In the genomic region with DNA sequence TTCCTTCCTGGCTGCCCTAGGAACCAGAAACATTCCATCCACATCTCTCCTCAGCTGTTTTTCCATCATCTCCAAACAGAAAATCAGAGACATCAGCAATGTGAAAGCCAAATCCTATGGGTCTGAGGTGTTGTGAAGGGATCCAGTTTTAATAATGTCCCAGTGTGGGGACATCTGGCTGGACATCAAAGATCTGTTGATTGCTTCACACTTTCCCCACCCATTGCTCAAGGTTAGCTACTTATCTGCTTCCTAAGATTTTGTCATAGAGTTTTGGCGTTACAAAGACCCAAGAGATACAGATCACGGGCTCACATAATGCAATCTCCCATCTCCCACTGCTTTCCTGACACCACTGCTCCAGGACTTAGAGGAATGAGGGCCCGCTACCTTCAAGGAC, we compare ENCODE assay signal across 34 cellular contexts.
"Had no signal": no experiment of that assay in that cellular context is flagged by ENCODE, and none has a peak within 500 bp of the region (broad histone marks: within the 10 kb centered on the region; RNA-seq: fewer than 3 reads in every experiment).

No MANE protein-coding gene starts in this region.

- H3K36me3 ChIP-seq: adrenal gland, ascending aorta, breast epithelium, cardiac muscle cell, colonic mucosa, gastrocnemius medialis, heart left ventricle, WERI-Rb-1 had no signal

- H3K27ac Mint-ChIP-seq: activated B cell treated with CpG ODN at 0.5 μM for 24 hours; activated CD8-positive, alpha-beta T cell treated with anti-CD3 and anti-CD28 coated beads for 36 hours; activated naive CD8-positive, alpha-beta T cell; activated T-helper 17 cell treated with anti-CD3 and anti-CD28 coated beads, Interleukin-2, amount 50 U/mL, for 72 hours; brain; endodermal cell; T-helper 17 cell; T-helper 2 cell treated with Interferon-gamma antibody and Interleukin-4, amounts not matched to agents 5 μg/mL and 100 μg/mL, for 36 hours had no signal

- H3K27me3 ChIP-seq: adrenal gland, ascending aorta, breast epithelium, cardiac muscle cell, colonic mucosa, foreskin keratinocyte, gastrocnemius medialis, heart left ventricle had no signal

- H3K27ac ChIP-seq: ascending aorta, breast epithelium, cardiac muscle cell, colonic mucosa, foreskin keratinocyte, gastrocnemius medialis, heart left ventricle, WERI-Rb-1 had no signal

- H3K4me1 Mint-ChIP-seq: activated B cell treated with CpG ODN at 0.5 μM for 24 hours; activated T-helper 17 cell treated with anti-CD3 and anti-CD28 coated beads, Interleukin-2, amount 50 U/mL, for 72 hours; brain had no signal

- ATAC-seq: activated CD4-positive, CD25-positive, alpha-beta regulatory T cell treated with anti-CD3 and anti-CD28 coated beads, Interleukin-2, amount 50 U/mL, for 24 hours; activated CD8-positive, alpha-beta T cell treated with anti-CD3 and anti-CD28 coated beads for 36 hours; activated T-cell treated with anti-CD3 and anti-CD28 coated beads, Interleukin-2, amount 50 U/mL, for 4 hours; activated T-helper 17 cell treated with anti-CD3 and anti-CD28 coated beads, Interleukin-2, amount 50 U/mL, for 72 hours; esophagus mucosa; foreskin keratinocyte; gastrocnemius medialis; heart left ventricle; T-helper 17 cell had no signal

- H3K4me3 ChIP-seq: adrenal gland, ascending aorta, breast epithelium, cardiac muscle cell, colonic mucosa, gastrocnemius medialis, heart left ventricle had no signal

- H3K9me3 ChIP-seq: adrenal gland, ascending aorta, breast epithelium, colonic mucosa, gastrocnemius medialis, heart left ventricle had no signal

- H3K27me3 Mint-ChIP-seq: activated B cell treated with CpG ODN at 0.5 μM for 24 hours; activated CD8-positive, alpha-beta T cell treated with anti-CD3 and anti-CD28 coated beads for 36 hours; activated naive CD8-positive, alpha-beta T cell; activated T-helper 17 cell treated with anti-CD3 and anti-CD28 coated beads, Interleukin-2, amount 50 U/mL, for 72 hours; T-helper 17 cell had no signal

- H3K4me3 Mint-ChIP-seq: activated B cell treated with CpG ODN at 0.5 μM for 24 hours; activated CD8-positive, alpha-beta T cell treated with anti-CD3 and anti-CD28 coated beads for 36 hours; activated naive CD8-positive, alpha-beta T cell; activated T-cell treated with anti-CD3 and anti-CD28 coated beads, Interleukin-2, amount 50 U/mL, for 4 hours; activated T-helper 17 cell treated with anti-CD3 and anti-CD28 coated beads, Interleukin-2, amount 50 U/mL, for 72 hours; brain; endodermal cell; T-helper 17 cell; T-helper 2 cell treated with Interferon-gamma antibody and Interleukin-4, amounts not matched to agents 5 μg/mL and 100 μg/mL, for 36 hours had no signal

- DNase-seq: activated B cell treated with CpG ODN at 0.5 μM for 24 hours; activated CD4-positive, alpha-beta T cell treated with anti-CD3 and anti-CD28 coated beads for 48 hours; activated CD4-positive, alpha-beta T cell treated with anti-CD3 and anti-CD28 coated beads, Interleukin-2, amount 50 U/mL, for 1 hour; activated CD4-positive, alpha-beta T cell treated with anti-CD3 and anti-CD28 coated beads, Interleukin-2, amount 50 U/mL, for 48 hours; activated CD8-positive, alpha-beta memory T cell treated with anti-CD3 and anti-CD28 coated beads for 24 hours; activated CD8-positive, alpha-beta T cell treated with anti-CD3 and anti-CD28 coated beads for 36 hours; activated effector memory CD4-positive, alpha-beta T cell treated with Interleukin-2 at 50 U/mL for 16 hours; activated gamma-delta T cell treated with Interleukin-2 at 50 U/mL for 16 hours; activated naive CD4-positive, alpha-beta T cell treated with anti-CD3 and anti-CD28 coated beads, Interleukin-2, amount 50 U/mL, for 16 hours; activated naive CD4-positive, alpha-beta T cell treated with Interleukin-2 at 50 U/mL for 16 hours; activated T-cell treated with anti-CD3 and anti-CD28 coated beads, Interleukin-2, amount 50 U/mL, for 4 hours; central memory CD4-positive, alpha-beta T cell; cerebellar nuclear complex; effector memory CD4-positive, alpha-beta T cell; endodermal cell; foreskin keratinocyte; gastrocnemius medialis; glutamatergic neuron; heart left ventricle; T-helper 1 cell; T-helper 17 cell; T1000; WERI-Rb-1 had no signal

- H3K9me3 Mint-ChIP-seq: activated B cell treated with CpG ODN at 0.5 μM for 24 hours; activated CD8-positive, alpha-beta T cell treated with anti-CD3 and anti-CD28 coated beads for 36 hours; activated T-cell treated with anti-CD3 and anti-CD28 coated beads, Interleukin-2, amount 50 U/mL, for 4 hours; activated T-helper 17 cell treated with anti-CD3 and anti-CD28 coated beads, Interleukin-2, amount 50 U/mL, for 72 hours; brain; endodermal cell; T-helper 2 cell treated with Interferon-gamma antibody and Interleukin-4, amounts not matched to agents 5 μg/mL and 100 μg/mL, for 36 hours had no signal

- H3K4me1 ChIP-seq: ascending aorta, breast epithelium, colonic mucosa, foreskin keratinocyte, gastrocnemius medialis, heart left ventricle had no signal

- H3K36me3 Mint-ChIP-seq: activated naive CD8-positive, alpha-beta T cell had no signal
